Comparison of ENCODE assay signal across 28 cellular contexts in genomic region chr5:77545285-77545684, GRCh38.
"Had no signal": no experiment of that assay in that cellular context is flagged by ENCODE, and none has a peak within 500 bp of the region (broad histone marks: within the 10 kb centered on the region; RNA-seq: fewer than 3 reads in every experiment).

No MANE protein-coding gene starts in this region.

- H3K4me1 ChIP-seq: colonic mucosa, esophagus muscularis mucosa, esophagus squamous epithelium, foreskin keratinocyte, gastrocnemius medialis, gastroesophageal sphincter, heart left ventricle, heart right ventricle had no signal

- ATAC-seq: effector memory CD8-positive, alpha-beta T cell; esophagus mucosa; foreskin keratinocyte; gastrocnemius medialis; gastroesophageal sphincter; heart left ventricle; heart right ventricle had no signal

- H3K27ac ChIP-seq: colonic mucosa, coronary artery, dorsolateral prefrontal cortex, epithelial cell of prostate, esophagus muscularis mucosa, esophagus squamous epithelium, foreskin keratinocyte, gastrocnemius medialis, gastroesophageal sphincter, heart left ventricle, heart right ventricle had no signal

- H3K9me3 ChIP-seq: colonic mucosa, gastrocnemius medialis had no signal

- FAIRE-seq: colon, endometrium, endothelial cell of umbilical vein, frontal cortex had no signal

- H3K27me3 ChIP-seq: colonic mucosa, dorsolateral prefrontal cortex, esophagus muscularis mucosa, esophagus squamous epithelium, gastrocnemius medialis, gastroesophageal sphincter had no signal

- H3K36me3 ChIP-seq: colonic mucosa, esophagus muscularis mucosa, esophagus squamous epithelium, gastrocnemius medialis, gastroesophageal sphincter, heart left ventricle, heart right ventricle had no signal

- DNase-seq: colonic mucosa; cortex of kidney; dermis blood vessel endothelial cell; dorsolateral prefrontal cortex; effector CD4-positive, alpha-beta T cell; effector CD8-positive, alpha-beta T cell; effector memory CD4-positive, alpha-beta T cell; effector memory CD8-positive, alpha-beta T cell; endodermal cell; erythroblast; esophagus squamous epithelium; foreskin fibroblast; foreskin keratinocyte; foreskin melanocyte; gastrocnemius medialis; glutamatergic neuron; head of caudate nucleus; heart left ventricle; heart right ventricle had no signal

- H3K4me3 ChIP-seq: colonic mucosa, coronary artery, dorsolateral prefrontal cortex, esophagus muscularis mucosa, esophagus squamous epithelium, gastrocnemius medialis, gastroesophageal sphincter, heart left ventricle, heart right ventricle had no signal
